14 cellular contexts compared by ENCODE assay signal in the genomic region with DNA sequence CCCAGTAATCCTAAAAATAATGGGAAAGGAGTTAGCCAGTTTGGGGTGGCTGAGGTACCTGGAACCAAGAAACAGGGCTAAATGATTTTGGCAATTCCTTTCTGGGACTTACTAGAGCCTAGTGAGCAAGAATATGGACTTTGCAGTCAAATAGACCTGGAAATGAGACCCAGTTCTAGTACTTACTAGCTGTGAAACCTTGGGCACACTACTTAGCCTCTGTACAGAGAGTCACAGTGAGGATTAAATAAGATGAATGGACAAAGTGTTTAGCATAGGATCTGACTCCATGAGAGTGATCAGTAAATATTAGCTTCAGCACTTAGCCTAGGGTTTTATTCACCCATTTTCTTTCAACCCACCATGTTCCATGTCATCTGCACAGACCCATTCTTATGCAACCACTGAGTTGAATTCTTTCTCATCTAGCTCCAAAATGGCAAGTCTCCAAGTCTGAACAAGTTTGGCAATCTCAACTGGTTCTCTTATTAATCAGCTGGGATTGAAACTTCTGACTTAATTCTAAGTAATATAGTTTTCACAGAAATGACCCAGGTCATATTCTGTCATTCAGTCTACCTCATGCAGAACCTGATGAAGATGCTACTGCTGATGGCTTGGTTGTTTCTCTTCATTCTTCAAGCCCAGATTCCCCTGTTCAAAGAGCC. TPM values are rescaled to one million over a fixed set of nuclear protein-coding genes. Genes with fewer than 3 reads are reported as not detected.
DNase-seq lines count a peak whose midpoint lies in the region; ATAC-seq and TF ChIP-seq lines count a peak whose summit lies in the region.
"Had no signal": no experiment of that assay in that cellular context is flagged by ENCODE, and none has a peak within 500 bp of the region (broad histone marks: within the 10 kb centered on the region; RNA-seq: fewer than 3 reads in every experiment).

No MANE protein-coding gene starts in this region.

- peak; percentile 68 to 87 for ATAC-seq in activated naive CD4-positive, alpha-beta T cell treated with anti-CD3 and anti-CD28 coated beads, Interleukin-2, amount 50 U/mL, for 72 hours
- ATAC-seq in esophagus mucosa (peak; percentile 41), HG02623 (IDR thresholded peaks at IDR 0.05; ENCODE audit: unreplicated experiment) (no peak), GM19463 (IDR thresholded peaks at IDR 0.05; ENCODE audit: unreplicated experiment) (no peak)
- ATAC-seq: gastrocnemius medialis, WTC11 had no signal

- H3K27ac ChIP-seq in Karpas-422 (ENCODE audit: low read length): peak overlapping the region; percentile 100
- H3K27ac ChIP-seq in spleen: peak overlapping the region in 7 of 8 donors; percentile 55 to 90 (median 81)
- H3K27ac ChIP-seq: gastrocnemius medialis, tibial nerve had no signal

- H3K27me3 ChIP-seq in Karpas-422 (ENCODE audit: low read length) (no peaks in the 10 kb centered on the region), spleen (replicated peaks in 1 of 7) (no peaks in the 10 kb centered on the region)
- H3K27me3 ChIP-seq: gastrocnemius medialis, MG63, tibial nerve had no signal

- no peaks in the 10 kb centered on the region for H3K79me2 ChIP-seq in Karpas-422 (ENCODE audit: low read length)

- H3K9me2 ChIP-seq in Karpas-422 (replicated peaks; ENCODE audit: insufficient read depth, low read length): no peaks in the 10 kb centered on the region

- H3K36me3 ChIP-seq in Karpas-422 (ENCODE audit: insufficient read depth, low read length) (no peaks in the 10 kb centered on the region), spleen (no peaks in the 10 kb centered on the region)
- H3K36me3 ChIP-seq: gastrocnemius medialis, MG63, tibial nerve had no signal

- H3K4me1 ChIP-seq in Karpas-422 (ENCODE audit: low read length) (peaks cover 58% of the 10 kb centered on the region), spleen (peaks cover 0 to 52% (median 18%) of the 10 kb centered on the region in 6 donors)
- H3K4me1 ChIP-seq: gastrocnemius medialis had no signal

- H3K4me3 ChIP-seq in Karpas-422 (ENCODE audit: low read length) (no peak overlapping the region), spleen (peak overlapping the region in 1 of 8 donors; percentile 28)
- H3K4me3 ChIP-seq: gastrocnemius medialis, MG63, tibial nerve had no signal

- no peak for TF ChIP-seq CTCF in spleen (IDR thresholded peaks at IDR 0.05 in 8 of 11, conservative IDR thresholded peaks at IDR 0.05 in 3 of 11)

- no peak for TF ChIP-seq POLR2A in spleen (IDR thresholded peaks at IDR 0.05)

- H3K9me3 Mint-ChIP-seq in activated naive CD4-positive, alpha-beta T cell treated with anti-CD3 and anti-CD28 coated beads, Interleukin-2, amount 50 U/mL, for 72 hours: peaks cover 0 to 4% of the 10 kb centered on the region in 2 donors
- H3K9me3 Mint-ChIP-seq: WTC11 had no signal

- peaks cover 0 to 19% of the 10 kb centered on the region in 2 donors for H3K36me3 Mint-ChIP-seq in activated naive CD4-positive, alpha-beta T cell treated with anti-CD3 and anti-CD28 coated beads, Interleukin-2, amount 50 U/mL, for 72 hours
- H3K36me3 Mint-ChIP-seq: WTC11 had no signal

- H3K9ac ChIP-seq in Karpas-422 (ENCODE audit: low read length): peak overlapping the region; percentile 68

- no peak for DNase-seq in activated naive CD4-positive, alpha-beta T cell treated with anti-CD3 and anti-CD28 coated beads, Interleukin-2, amount 50 U/mL, for 72 hours (ENCODE audit: low spot score in 2 of 2)
- no peak for DNase-seq in activated naive CD4-positive, alpha-beta T cell treated with Interleukin-2 at 50 U/mL for 16 hours
- no peak for DNase-seq in Karpas-422
- no peak for DNase-seq in spleen
- no peak for DNase-seq in RKO (ENCODE audit: low spot score)
- DNase-seq: gastrocnemius medialis, MG63, OCI-M1, posterior cingulate gyrus had no signal

- H2AFZ ChIP-seq in Karpas-422 (ENCODE audit: low read length): 0 out of 2 replicates have a peak overlapping the region, but pooled peaks have one; percentile 14

- H4K20me1 ChIP-seq in Karpas-422 (ENCODE audit: insufficient read depth, low read depth, low read length): no peaks in the 10 kb centered on the region

- intact Hi-C loops in spleen (cut with DNase I; ENCODE audit: low total_unique reads): no loop called here

- peak overlapping the region; percentile 2 to 10 for H3K27ac Mint-ChIP-seq in activated naive CD4-positive, alpha-beta T cell treated with anti-CD3 and anti-CD28 coated beads, Interleukin-2, amount 50 U/mL, for 72 hours
- H3K27ac Mint-ChIP-seq: WTC11 had no signal

- H3K4me2 ChIP-seq in Karpas-422 (ENCODE audit: low read depth, low read length, poor library complexity, severe bottlenecking): peak overlapping the region; percentile 48

- H3K9me3 ChIP-seq in Karpas-422 (ENCODE audit: low read length) (no peaks in the 10 kb centered on the region), spleen (no peaks in the 10 kb centered on the region)
- H3K9me3 ChIP-seq: gastrocnemius medialis, MG63, tibial nerve had no signal

RNA-seq across cellular contexts. Expression of gene SORL1, which starts 15.0 kb away (rescaled TPM):
- total RNA-seq in activated naive CD4-positive, alpha-beta T cell treated with anti-CD3 and anti-CD28 coated beads, Interleukin-2, amount 50 U/mL, for 72 hours: 100 to 1,000 TPM in 1 of 2 donors, 10 to 100 TPM in 1; 90.4 to 139 TPM
- 197 and 232 TPM in 2 replicates for total RNA-seq in Karpas-422 (2014; rRNA removed; shearing (Covaris generic); ENCODE audit: low replicate concordance)
- total RNA-seq in esophagus mucosa (14.3 TPM), spleen (100 to 1,000 TPM; 111 to 328 (median 188) TPM)
- polyA plus RNA-seq in spleen: 1 to 10 TPM; 3.8 to 5.4 (median 5.0) TPM

Comparison
In these comparisons a context has a peak if more than half of its experiments do, and no peak if none do; other contexts are left out.
1. ATAC-seq: peak in activated naive CD4-positive, alpha-beta T cell treated with anti-CD3 and anti-CD28 coated beads, Interleukin-2, amount 50 U/mL, for 72 hours (2 of 2) and esophagus mucosa (single experiment); none in HG02623 (single experiment) and GM19463 (single experiment).